8 cellular contexts compared by ENCODE assay signal in the genomic region with DNA sequence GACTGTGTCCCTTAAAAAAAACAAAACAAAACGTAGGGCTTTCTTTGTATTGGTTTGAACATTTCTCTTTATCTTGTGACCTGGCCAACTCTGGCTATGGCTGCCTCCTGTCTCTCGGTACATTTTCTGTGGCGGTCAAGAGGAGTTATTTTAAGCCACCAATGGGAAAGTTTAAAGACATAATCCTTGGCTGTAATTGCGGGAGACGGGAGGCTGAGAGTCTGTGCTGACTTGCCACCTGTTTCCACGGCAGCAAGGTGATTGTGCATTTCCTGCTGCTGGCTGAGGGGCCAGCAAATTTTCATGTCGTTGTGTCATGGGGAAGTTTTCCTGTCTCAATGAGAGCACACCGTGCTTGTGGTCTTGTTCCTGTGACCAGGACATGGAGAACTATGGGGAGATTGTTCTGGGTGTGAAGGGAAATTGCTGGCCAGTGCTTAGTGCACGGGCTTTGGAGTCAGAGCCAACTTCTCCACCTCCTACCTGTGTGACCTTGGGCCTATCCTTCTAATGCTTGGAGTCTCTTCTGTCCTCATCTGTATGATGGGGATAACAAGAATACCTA.
DNase-seq lines count a peak whose midpoint lies in the region; ATAC-seq and TF ChIP-seq lines count a peak whose summit lies in the region.

No MANE protein-coding gene starts in this region.

- no peak overlapping the region for H2AFZ ChIP-seq in OCI-LY3 (ENCODE audit: low read depth, low read length)

- H3K27me3 ChIP-seq in OCI-LY3 (ENCODE audit: low read depth, low read length), result no peaks in the 10 kb centered on the region

- H3K79me2 ChIP-seq in OCI-LY3 (ENCODE audit: low read length), result peaks cover 97% of the 10 kb centered on the region

- peak overlapping the region; percentile 49 for H3K9ac ChIP-seq in OCI-LY3 (ENCODE audit: low read length)

- H3K4me1 ChIP-seq in OCI-LY3 (ENCODE audit: low read length), result peaks cover 64% of the 10 kb centered on the region

- H4K20me1 ChIP-seq in OCI-LY3 (ENCODE audit: insufficient read depth, low read length), result peaks cover 66% of the 10 kb centered on the region

- no peaks in the 10 kb centered on the region for H3K9me3 ChIP-seq in OCI-LY3 (ENCODE audit: insufficient read depth, low read length)

- ATAC-seq in GM18861 (IDR thresholded peaks at IDR 0.05; ENCODE audit: unreplicated experiment), result no peak
- ATAC-seq in GM21737 (IDR thresholded peaks at IDR 0.05; ENCODE audit: unreplicated experiment), result no peak

- H3K4me3 ChIP-seq in OCI-LY3 (ENCODE audit: low read length), result peak overlapping the region; percentile 66
- no peak overlapping the region for H3K4me3 ChIP-seq in epithelial cell of esophagus (ENCODE audit: low read length)

- peaks cover 21% of the 10 kb centered on the region for H3K36me3 ChIP-seq in OCI-LY3 (replicated peaks; ENCODE audit: low read depth, low read length)

- no peak for TF ChIP-seq CTCF in OCI-LY3 (IDR thresholded peaks at IDR 0.05; ENCODE audit: low read depth, low read length)
- no peak for TF ChIP-seq CTCF in epithelial cell of esophagus (IDR thresholded peaks at IDR 0.05; ENCODE audit: insufficient read depth, low read depth, low read length, missing control alignments)

- peak overlapping the region; percentile 4 for H3K27ac ChIP-seq in OCI-LY3 (ENCODE audit: low read length)

- peak; percentile 71 for DNase-seq in activated effector memory CD4-positive, alpha-beta T cell treated with anti-CD3 and anti-CD28 coated beads, Interleukin-2, amount 50 U/mL, for 16 hours
- DNase-seq in activated effector memory CD4-positive, alpha-beta T cell treated with Interleukin-2 at 50 U/mL for 16 hours, result no peak
- DNase-seq in epithelial cell of esophagus (ENCODE audit: low read depth), result peak; percentile 42
- DNase-seq in pons (ENCODE audit: low spot score), result peak; percentile 30
- no peak for DNase-seq in HuH-7.5 (ENCODE audit: low spot score)

- H3K4me2 ChIP-seq in OCI-LY3 (ENCODE audit: low read length), result peak overlapping the region; percentile 82

Comparison
In these comparisons a context has a peak if more than half of its experiments do, and no peak if none do; other contexts are left out.
1. DNase-seq: peak in activated effector memory CD4-positive, alpha-beta T cell treated with anti-CD3 and anti-CD28 coated beads, Interleukin-2, amount 50 U/mL, for 16 hours (single experiment), epithelial cell of esophagus (single experiment) and pons (single experiment); none in activated effector memory CD4-positive, alpha-beta T cell treated with Interleukin-2 at 50 U/mL for 16 hours (single experiment) and HuH-7.5 (single experiment).